In genomic region chr12:11749943-11750690, GRCh38 we compare ENCODE assay signal across 9 cellular contexts.
DNase-seq lines count a peak whose midpoint lies in the region; ATAC-seq, FAIRE-seq and TF ChIP-seq lines count a peak whose summit lies in the region.
"Had no signal": no experiment of that assay in that cellular context is flagged by ENCODE, and none has a peak within 500 bp of the region (broad histone marks: within the 10 kb centered on the region; RNA-seq: fewer than 3 reads in every experiment).

No MANE protein-coding gene starts in this region.

- H3K4me1 ChIP-seq in Peyer's patch (peaks cover 0 to 15% (median 5%) of the 10 kb centered on the region in 4 donors), spleen (peaks cover 29 to 98% (median 81%) of the 10 kb centered on the region in 6 donors)

- TF ChIP-seq CTCF in Peyer's patch (IDR thresholded peaks at IDR 0.05): no peak
- TF ChIP-seq CTCF in spleen (IDR thresholded peaks at IDR 0.05 in 8 of 11, conservative IDR thresholded peaks at IDR 0.05 in 3 of 11): no peak

- 34 to 50% (median 48%) methylated on average over 11 of the region's 11 CpGs for WGBS in spleen, 5 donors

- DNase-seq in NCI-H146 (lab: John Stamatoyannopoulos, UW): peak; percentile 47
- DNase-seq in NCI-H146 treated with DMSO at 0.1 percent for 48 hours (lab: John Stamatoyannopoulos, UW; ENCODE audit: unreplicated experiment): no peak
- DNase-seq in Peyer's patch: peak in 1 of 3 donors; percentile 64
- DNase-seq in spleen: no peak
- no peak for DNase-seq in HTR-8/SVneo (ENCODE audit: insufficient read length, low spot score)
- DNase-seq in A172 (ENCODE audit: low spot score): no peak
- no peak for DNase-seq in ureter (ENCODE audit: low spot score)

- intact Hi-C loops in spleen (cut with DNase I; ENCODE audit: low total_unique reads): no loop called here

- no peak for TF ChIP-seq POLR2A in Peyer's patch (IDR thresholded peaks at IDR 0.05)
- TF ChIP-seq POLR2A in spleen (IDR thresholded peaks at IDR 0.05): no peak

- peak; percentile 63 for ATAC-seq in HG02852 (IDR thresholded peaks at IDR 0.05; ENCODE audit: unreplicated experiment)

- H3K27ac ChIP-seq in Peyer's patch (peak overlapping the region; percentile 10 to 79 (median 50)), spleen (peak overlapping the region; percentile 50 to 89 (median 78))
- H3K27ac ChIP-seq: 22Rv1 had no signal

- no peak for FAIRE-seq in HTR-8/SVneo (lab: Jason Lieb, UNC)

- no peaks in the 10 kb centered on the region for H3K9me3 ChIP-seq in Peyer's patch
- H3K9me3 ChIP-seq in spleen: no peaks in the 10 kb centered on the region

- H3K4me3 ChIP-seq in Peyer's patch: peak overlapping the region in 1 of 4 donors; percentile 19
- H3K4me3 ChIP-seq in spleen: peak overlapping the region in 2 of 8 donors; percentile 5 to 46

- H3K27me3 ChIP-seq in Peyer's patch: no peaks in the 10 kb centered on the region
- no peaks in the 10 kb centered on the region for H3K27me3 ChIP-seq in spleen (replicated peaks in 1 of 7)

- H3K36me3 ChIP-seq in Peyer's patch (peaks cover 0 to 12% (median 0%) of the 10 kb centered on the region in 3 donors), spleen (peaks cover 0 to 30% (median 12%) of the 10 kb centered on the region in 6 donors)
